9 cellular contexts compared by ENCODE assay signal in the genomic region with DNA sequence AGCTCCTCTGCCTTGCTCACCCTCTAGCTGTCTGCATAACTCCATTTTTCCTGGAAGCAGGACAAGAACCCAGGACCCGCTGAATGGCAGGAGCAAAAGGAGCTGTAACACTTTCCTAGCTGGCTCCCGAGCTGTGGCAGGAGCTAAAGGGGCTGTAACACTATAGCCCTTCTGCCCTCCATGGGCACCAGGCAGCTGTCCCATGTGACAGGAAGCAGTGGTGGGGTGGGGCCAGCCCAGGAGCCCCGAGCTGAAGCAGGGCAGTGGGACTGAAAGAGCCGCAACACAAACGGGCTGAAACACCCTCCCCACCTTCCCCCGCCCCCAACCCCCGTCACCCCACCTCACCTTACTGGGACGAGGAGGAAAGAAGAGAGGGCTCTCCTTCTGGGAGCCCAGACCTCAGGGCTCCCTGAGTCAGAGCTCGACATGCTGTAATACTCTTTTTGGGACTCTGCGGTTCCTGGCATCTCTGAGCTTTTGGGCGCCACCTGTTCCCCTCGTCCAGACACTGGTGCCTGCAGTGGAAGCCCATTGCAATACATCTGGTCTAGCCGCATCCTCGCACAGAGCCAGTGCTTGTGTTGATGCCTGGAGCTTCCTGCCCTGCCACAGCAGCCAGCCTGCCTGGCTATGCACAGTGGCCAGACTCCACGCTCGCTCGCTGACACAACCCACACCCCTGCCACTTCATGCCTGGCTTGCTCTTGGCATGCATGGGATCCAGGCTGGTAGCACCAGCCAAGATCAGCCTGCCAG. TPM values are rescaled to one million over a fixed set of nuclear protein-coding genes. Genes with fewer than 3 reads are reported as not detected.
DNase-seq lines count a peak whose midpoint lies in the region; ATAC-seq and TF ChIP-seq lines count a peak whose summit lies in the region.
"Had no signal": no experiment of that assay in that cellular context is flagged by ENCODE, and none has a peak within 500 bp of the region (broad histone marks: within the 10 kb centered on the region; RNA-seq: fewer than 3 reads in every experiment).

No MANE protein-coding gene starts in this region.

- DNase-seq in NCI-H146 (lab: John Stamatoyannopoulos, UW): peak; percentile 6
- no peak for DNase-seq in NCI-H146 treated with DMSO at 0.1 percent for 48 hours (lab: John Stamatoyannopoulos, UW; ENCODE audit: unreplicated experiment)
- DNase-seq in T-helper 2 cell: peak; percentile 10 to 46 (median 16)
- DNase-seq in effector CD4-positive, alpha-beta T cell: peak; percentile 6
- DNase-seq in stimulated activated naive CD8-positive, alpha-beta T cell treated with anti-CD3 and anti-CD28 coated beads, Interleukin-15, Interleukin-2, amounts not matched to agents 100 U/mL and 50 U/mL, for 24 hours: peak; percentile 27
- DNase-seq in NCI-H2196 (lab: John Stamatoyannopoulos, UW; ENCODE audit: unreplicated experiment): no peak
- DNase-seq in foreskin keratinocyte: no peak
- no peak for DNase-seq in hepatic stellate cell (ENCODE audit: low spot score)

- H3K27ac ChIP-seq in foreskin keratinocyte: no peak overlapping the region
- H3K27ac ChIP-seq: A549 had no signal

- peak; percentile 75 for ATAC-seq in stimulated activated naive CD8-positive, alpha-beta T cell treated with anti-CD3 and anti-CD28 coated beads, Interleukin-15, Interleukin-2, amounts not matched to agents 100 U/mL and 50 U/mL, for 24 hours
- ATAC-seq in foreskin keratinocyte: no peak
- ATAC-seq: A549 had no signal

- H3K27me3 ChIP-seq in foreskin keratinocyte: no peaks in the 10 kb centered on the region

- no peak for TF ChIP-seq CTCF in foreskin keratinocyte (conservative IDR thresholded peaks at IDR 0.05)

- no peaks in the 10 kb centered on the region for H3K4me1 ChIP-seq in foreskin keratinocyte
- H3K4me1 ChIP-seq: A549 had no signal

RNA-seq across cellular contexts. Expression of gene PPM1K, which starts 39.4 kb away (rescaled TPM):
- total RNA-seq in foreskin keratinocyte: 11.1 and 11.3 TPM in 2 replicates
- 3.1 and 3.3 TPM in 2 replicates for polyA plus RNA-seq in foreskin keratinocyte

Comparison
In these comparisons a context has a peak if more than half of its experiments do, and no peak if none do; other contexts are left out.
1. DNase-seq: peak in NCI-H146 (single experiment), T-helper 2 cell (5 of 5), effector CD4-positive, alpha-beta T cell (single experiment) and stimulated activated naive CD8-positive, alpha-beta T cell treated with anti-CD3 and anti-CD28 coated beads, Interleukin-15, Interleukin-2, amounts not matched to agents 100 U/mL and 50 U/mL, for 24 hours (single experiment); none in NCI-H146 treated with DMSO at 0.1 percent for 48 hours (single experiment), NCI-H2196 (single experiment), foreskin keratinocyte (0 of 2) and hepatic stellate cell (single experiment).